ENCODE assay signal across 1 cellular context in the genomic region with DNA sequence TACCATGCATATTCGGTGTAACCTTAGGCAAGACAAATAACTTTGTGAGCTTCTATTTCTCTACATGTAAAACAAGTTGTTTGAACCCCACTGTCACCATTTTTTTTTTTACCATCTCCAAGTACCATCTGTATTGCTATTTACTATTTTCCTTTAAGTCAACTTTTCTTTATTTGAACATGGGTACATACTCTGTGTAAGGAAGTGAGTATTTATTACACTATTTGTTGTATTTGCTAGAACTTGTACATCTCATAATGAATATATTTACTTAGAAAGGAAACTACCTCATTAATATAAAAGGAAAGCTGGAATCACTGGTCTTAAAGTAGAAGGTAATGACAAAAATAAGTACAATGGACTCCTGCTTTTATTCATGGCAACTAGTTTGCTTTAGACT.
TF ChIP-seq lines count a peak whose summit lies in the region.

No MANE protein-coding gene starts in this region.

TF ChIP-seq in IMR-90, 13 proteins besides CTCF, POLR2A, EP300 and RAD21:
- TF ChIP-seq CEBPB (IDR thresholded peaks at IDR 0.05; ENCODE audit: low read depth, low read length) (no peak), MXI1 (IDR thresholded peaks at IDR 0.05; ENCODE audit: borderline replicate concordance, low read depth, low read length) (no peak), CHD1 (IDR thresholded peaks at IDR 0.05; ENCODE audit: low read depth, low read length) (no peak), BHLHE40 (IDR thresholded peaks at IDR 0.05; ENCODE audit: low read depth, low read length) (no peak), RFX5 (IDR thresholded peaks at IDR 0.05; ENCODE audit: low read depth, low read length) (no peak), FOS (IDR thresholded peaks at IDR 0.05; ENCODE audit: low read depth, low read length) (no peak), MAZ (IDR thresholded peaks at IDR 0.05; ENCODE audit: borderline replicate concordance, low read depth, low read length) (no peak), NFE2L2 (IDR thresholded peaks at IDR 0.05; ENCODE audit: low read depth, low read length) (no peak), SMC3 (IDR thresholded peaks at IDR 0.05; ENCODE audit: low read depth, low read length) (no peak), RCOR1 (IDR thresholded peaks at IDR 0.05; ENCODE audit: insufficient replicate concordance, low read length) (no peak)
- TF ChIP-seq, protein P1, sequence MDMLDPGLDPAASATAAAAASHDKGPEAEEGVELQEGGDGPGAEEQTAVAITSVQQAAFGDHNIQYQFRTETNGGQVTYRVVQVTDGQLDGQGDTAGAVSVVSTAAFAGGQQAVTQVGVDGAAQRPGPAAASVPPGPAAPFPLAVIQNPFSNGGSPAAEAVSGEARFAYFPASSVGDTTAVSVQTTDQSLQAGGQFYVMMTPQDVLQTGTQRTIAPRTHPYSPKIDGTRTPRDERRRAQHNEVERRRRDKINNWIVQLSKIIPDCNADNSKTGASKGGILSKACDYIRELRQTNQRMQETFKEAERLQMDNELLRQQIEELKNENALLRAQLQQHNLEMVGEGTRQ (IDR thresholded peaks at IDR 0.05; ENCODE audit: low read depth, low read length), result no peak
- TF ChIP-seq, protein P2, sequence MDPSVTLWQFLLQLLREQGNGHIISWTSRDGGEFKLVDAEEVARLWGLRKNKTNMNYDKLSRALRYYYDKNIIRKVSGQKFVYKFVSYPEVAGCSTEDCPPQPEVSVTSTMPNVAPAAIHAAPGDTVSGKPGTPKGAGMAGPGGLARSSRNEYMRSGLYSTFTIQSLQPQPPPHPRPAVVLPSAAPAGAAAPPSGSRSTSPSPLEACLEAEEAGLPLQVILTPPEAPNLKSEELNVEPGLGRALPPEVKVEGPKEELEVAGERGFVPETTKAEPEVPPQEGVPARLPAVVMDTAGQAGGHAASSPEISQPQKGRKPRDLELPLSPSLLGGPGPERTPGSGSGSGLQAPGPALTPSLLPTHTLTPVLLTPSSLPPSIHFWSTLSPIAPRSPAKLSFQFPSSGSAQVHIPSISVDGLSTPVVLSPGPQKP (IDR thresholded peaks at IDR 0.05; ENCODE audit: borderline replicate concordance, low read depth, low read length), result no peak
TF ChIP-seq in IMR-90: peak in this region for 0.
